8 cellular contexts compared by ENCODE assay signal in the genomic region with DNA sequence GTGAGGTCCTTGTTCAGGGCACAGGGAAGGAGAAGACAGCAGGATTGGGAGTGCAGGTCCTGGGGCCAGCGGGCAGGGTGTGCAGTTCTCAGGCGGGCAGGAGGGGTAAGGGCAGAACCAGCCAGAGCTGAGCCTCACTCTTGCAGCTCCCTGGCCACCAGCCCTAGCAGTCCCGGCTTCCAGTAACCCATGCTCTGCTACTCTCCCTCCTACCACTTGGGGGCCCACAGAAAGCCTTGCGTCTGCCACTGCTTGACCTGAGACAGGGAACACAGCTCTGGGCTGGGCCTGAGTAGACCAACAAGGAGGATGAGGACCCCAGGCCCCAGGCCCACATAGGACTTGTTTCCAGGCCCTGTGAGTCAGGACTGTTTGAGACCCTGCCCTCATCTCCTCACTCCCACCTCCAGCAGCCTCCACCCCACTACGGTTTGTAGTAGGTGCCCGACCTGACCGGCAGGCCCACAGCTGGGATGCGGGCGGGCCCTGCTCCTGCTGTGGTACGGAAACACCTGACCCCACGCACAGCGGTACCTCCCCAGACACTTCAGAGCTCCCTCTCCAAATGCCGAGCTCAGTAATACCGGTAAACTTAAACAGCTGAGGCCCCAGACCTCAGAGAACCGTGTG. TPM values are rescaled to one million over a fixed set of nuclear protein-coding genes. Genes with fewer than 3 reads are reported as not detected.
A peak's percentile ranks its signal among the peaks of the same experiment; 100 is the strongest.
DNase-seq lines count a peak whose midpoint lies in the region; ATAC-seq and TF ChIP-seq lines count a peak whose summit lies in the region.

No MANE protein-coding gene starts in this region.

- H3K27me3 ChIP-seq in H7 (ENCODE audit: control insufficient read depth, insufficient read depth, low read length): no peaks in the 10 kb centered on the region

- CTCF ChIA-PET in Calu3 (lab: Charles Lee): interaction anchor here (0.5 to 1.9 kb wide), 15 partner anchors 8 to 161 kb away, joined by 3 to 14 read pairs (median 4); no protein-coding TSS in a partner anchor

- DNase-seq in Calu3: peak; percentile 67
- DNase-seq in H7: peak; percentile 92
- DNase-seq in RKO (ENCODE audit: low spot score): peak; percentile 37
- DNase-seq in foreskin fibroblast: no peak
- peak in 7 of 10 donors; percentile 25 to 89 (median 34) for DNase-seq in posterior cingulate gyrus

- peaks cover 56% of the 10 kb centered on the region for H3K4me1 Mint-ChIP-seq in Calu3 (ENCODE audit: low read depth, unreplicated experiment)

- ATAC-seq in HG03460 (IDR thresholded peaks at IDR 0.05; ENCODE audit: unreplicated experiment) (no peak), GM21381 (IDR thresholded peaks at IDR 0.05; ENCODE audit: unreplicated experiment) (no peak), HG02938 (IDR thresholded peaks at IDR 0.05; ENCODE audit: unreplicated experiment) (no peak)

- H3K9me3 Mint-ChIP-seq in Calu3 (ENCODE audit: low read depth, unreplicated experiment): no peaks in the 10 kb centered on the region

- no peak overlapping the region for H3K4me3 ChIP-seq in H7 (ENCODE audit: insufficient read depth, low read depth, low read length)
- no peak overlapping the region for H3K4me3 ChIP-seq in foreskin fibroblast (ENCODE audit: low read depth in 1 of 2, low read length in 2 of 2)

- no peak overlapping the region for H3K27ac Mint-ChIP-seq in Calu3 (ENCODE audit: unreplicated experiment)

- no peaks in the 10 kb centered on the region for H3K27me3 Mint-ChIP-seq in Calu3 (ENCODE audit: unreplicated experiment)

- intact Hi-C loops in Calu3 (cut with micrococcal nuclease; ENCODE audit: unreplicated experiment): loop anchor here (5.0 kb wide), 2 partner anchors 37 to 92 kb away; partner anchors contain the start of gene KCNK5
- intact Hi-C loops in posterior cingulate gyrus (cut with DNase I): no loop called here

- no TSS peak for BruUV-seq in Calu3 (replicated peaks; lab: Mats Ljungman, UMichigan)

- H3K36me3 Mint-ChIP-seq in Calu3 (ENCODE audit: insufficient read depth, unreplicated experiment): peaks cover 78% of the 10 kb centered on the region

- TF ChIP-seq CTCF in Calu3 (IDR thresholded peaks at IDR 0.05; ENCODE audit: unreplicated experiment) (peak; percentile 70), foreskin fibroblast (IDR thresholded peaks at IDR 0.05; ENCODE audit: low read depth, low read length) (peak; percentile 16)

- no peak overlapping the region for H3K4me3 Mint-ChIP-seq in Calu3 (ENCODE audit: low read depth, unreplicated experiment)

- H3K36me3 ChIP-seq in H7 (replicated peaks; ENCODE audit: control insufficient read depth, insufficient read depth, low read length): peaks cover 27% of the 10 kb centered on the region

RNA-seq across cellular contexts. Expression of gene KCNK5, which starts 39.2 kb away (rescaled TPM):
- 62.4 and 77.5 TPM in 2 replicates for total RNA-seq in Calu3 (2022)
- 23.8 and 30.1 TPM in 2 replicates for total RNA-seq in H7 (2014; rRNA removed; shearing (Covaris generic))

Comparison
In these comparisons a context has a peak if more than half of its experiments do, and no peak if none do; other contexts are left out.
1. DNase-seq: peak in Calu3 (single experiment), H7 (single experiment), RKO (single experiment) and posterior cingulate gyrus (7 of 10); none in foreskin fibroblast (0 of 2).